ENCODE assay signal across 1 cellular context in the genomic region with DNA sequence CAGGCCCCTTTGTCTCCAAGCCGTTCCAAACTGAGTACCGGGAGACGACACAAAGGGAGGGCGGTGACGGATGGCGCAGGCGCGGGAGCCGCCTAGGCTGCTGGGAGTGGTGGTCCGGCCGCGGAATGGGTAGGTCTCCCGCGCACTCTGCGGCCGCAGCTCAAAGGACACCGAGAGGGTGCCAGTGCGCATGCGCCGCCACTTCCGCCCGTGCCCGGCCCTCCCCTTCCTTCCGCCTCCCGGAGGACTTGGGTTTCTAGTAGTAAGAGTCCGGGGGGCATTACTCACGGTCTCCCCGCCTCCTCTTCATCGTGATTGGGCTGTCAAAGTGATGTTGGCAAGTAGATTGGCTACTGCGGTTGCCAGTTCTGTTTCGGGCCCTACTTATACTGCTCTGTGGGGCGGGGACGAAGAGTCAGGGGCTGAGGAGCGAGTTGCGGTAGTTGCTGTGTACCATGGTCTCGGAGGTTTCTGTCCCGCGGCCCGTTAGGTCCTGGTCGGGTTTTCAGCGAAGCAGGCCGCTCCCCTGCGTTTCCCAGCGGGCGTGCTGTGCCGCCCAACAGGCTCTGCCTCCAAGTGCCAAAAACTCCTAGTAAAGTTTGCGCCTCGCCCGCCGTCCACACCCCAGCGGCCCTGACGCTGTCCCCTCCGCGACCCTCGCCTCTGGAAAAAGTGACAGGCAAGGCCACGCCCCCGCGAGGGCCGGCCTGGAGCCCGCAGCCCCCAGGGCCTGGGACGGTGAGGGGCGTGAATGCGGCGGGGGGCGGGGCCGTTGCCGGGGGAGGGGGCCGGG.
TF ChIP-seq lines count a peak whose summit lies in the region.

No MANE protein-coding gene starts in this region.

TF ChIP-seq in HepG2, 621 proteins besides CTCF, POLR2A, EP300 and RAD21 (continued from another document and continues in another):
- TF ChIP-seq ZNF782 (CRISPR knock-in tag; IDR thresholded peaks at IDR 0.05; ENCODE audit: borderline replicate concordance) (no peak), ZNF337 (CRISPR knock-in tag; IDR thresholded peaks at IDR 0.05; ENCODE audit: borderline replicate concordance, low read depth) (no peak), ZNF263 (CRISPR knock-in tag; IDR thresholded peaks at IDR 0.05) (0 out of 2 replicates have a peak, but pooled peaks have one; percentile 23), ZNF598 (CRISPR knock-in tag; IDR thresholded peaks at IDR 0.05; ENCODE audit: borderline replicate concordance) (peak; percentile 42; the same call in 1 of the 2 replicates), ZNF775 (CRISPR knock-in tag; IDR thresholded peaks at IDR 0.05; ENCODE audit: borderline replicate concordance) (no peak), SOX13 (IDR thresholded peaks at IDR 0.05) (peak; percentile 17; the same call in 1 of the 2 replicates), SOX13 (CRISPR knock-in tag; conservative IDR thresholded peaks at IDR 0.05 in 1 of 2, IDR thresholded peaks at IDR 0.05 in 1 of 2) (no peak), JDP2 (CRISPR knock-in tag; IDR thresholded peaks at IDR 0.05; ENCODE audit: borderline replicate concordance) (no peak), NFYB (CRISPR knock-in tag; IDR thresholded peaks at IDR 0.05) (peak; percentile 98), ZFP1 (CRISPR knock-in tag; IDR thresholded peaks at IDR 0.05) (no peak), ATAD3A (CRISPR knock-in tag; IDR thresholded peaks at IDR 0.05) (no peak), CCAR2 (optimal IDR thresholded peaks at IDR 0.05; ENCODE audit: low read depth, low read length) (no peak), FOXO1 (CRISPR knock-in tag; IDR thresholded peaks at IDR 0.05) (peak; percentile 17; the same call in 1 of the 2 replicates), POLR2AphosphoS5 (IDR thresholded peaks at IDR 0.05; ENCODE audit: low read depth, low read length) (peak; percentile 96), GZF1 (CRISPR knock-in tag; IDR thresholded peaks at IDR 0.05) (peak; percentile 67; the same call in 1 of the 2 replicates), AGO1 (IDR thresholded peaks at IDR 0.05; ENCODE audit: low read depth, low read length, poor library complexity, severe bottlenecking) (peak; percentile 57), TAF15 (IDR thresholded peaks at IDR 0.05; ENCODE audit: low read depth, low read length, poor library complexity, severe bottlenecking) (no peak), SP4 (CRISPR knock-in tag; IDR thresholded peaks at IDR 0.05) (peak; percentile 74), ZNF274 (CRISPR knock-in tag; IDR thresholded peaks at IDR 0.05) (peak; percentile 58; the same call in 1 of the 2 replicates), ZKSCAN5 (CRISPR knock-in tag; IDR thresholded peaks at IDR 0.05) (peak; percentile 67; the same call in 1 of the 2 replicates), ZNF143 (CRISPR knock-in tag; IDR thresholded peaks at IDR 0.05) (peak; percentile 91), ZNF558 (CRISPR knock-in tag; IDR thresholded peaks at IDR 0.05; ENCODE audit: borderline replicate concordance) (peak; percentile 55; the same call in 1 of the 2 replicates), RXRA (CRISPR knock-in tag; IDR thresholded peaks at IDR 0.05) (peak; percentile 75), HNRNPLL (IDR thresholded peaks at IDR 0.05; ENCODE audit: low read depth, low read length, poor library complexity, severe bottlenecking) (peak; percentile 97), KLF13 (CRISPR knock-in tag; IDR thresholded peaks at IDR 0.05) (0 out of 2 replicates have a peak, but pooled peaks have one; percentile 47), JUND (CRISPR knock-in tag; IDR thresholded peaks at IDR 0.05) (no peak), ZNF788 (CRISPR knock-in tag; IDR thresholded peaks at IDR 0.05; ENCODE audit: borderline replicate concordance) (peak; percentile 59; the same call in 1 of the 2 replicates), ZNF7 (CRISPR knock-in tag; IDR thresholded peaks at IDR 0.05) (no peak), NFYC (CRISPR knock-in tag; IDR thresholded peaks at IDR 0.05) (peak; percentile 94), GABPB1 (CRISPR knock-in tag; IDR thresholded peaks at IDR 0.05) (peak; percentile 88)
- TF ChIP-seq, protein P1, sequence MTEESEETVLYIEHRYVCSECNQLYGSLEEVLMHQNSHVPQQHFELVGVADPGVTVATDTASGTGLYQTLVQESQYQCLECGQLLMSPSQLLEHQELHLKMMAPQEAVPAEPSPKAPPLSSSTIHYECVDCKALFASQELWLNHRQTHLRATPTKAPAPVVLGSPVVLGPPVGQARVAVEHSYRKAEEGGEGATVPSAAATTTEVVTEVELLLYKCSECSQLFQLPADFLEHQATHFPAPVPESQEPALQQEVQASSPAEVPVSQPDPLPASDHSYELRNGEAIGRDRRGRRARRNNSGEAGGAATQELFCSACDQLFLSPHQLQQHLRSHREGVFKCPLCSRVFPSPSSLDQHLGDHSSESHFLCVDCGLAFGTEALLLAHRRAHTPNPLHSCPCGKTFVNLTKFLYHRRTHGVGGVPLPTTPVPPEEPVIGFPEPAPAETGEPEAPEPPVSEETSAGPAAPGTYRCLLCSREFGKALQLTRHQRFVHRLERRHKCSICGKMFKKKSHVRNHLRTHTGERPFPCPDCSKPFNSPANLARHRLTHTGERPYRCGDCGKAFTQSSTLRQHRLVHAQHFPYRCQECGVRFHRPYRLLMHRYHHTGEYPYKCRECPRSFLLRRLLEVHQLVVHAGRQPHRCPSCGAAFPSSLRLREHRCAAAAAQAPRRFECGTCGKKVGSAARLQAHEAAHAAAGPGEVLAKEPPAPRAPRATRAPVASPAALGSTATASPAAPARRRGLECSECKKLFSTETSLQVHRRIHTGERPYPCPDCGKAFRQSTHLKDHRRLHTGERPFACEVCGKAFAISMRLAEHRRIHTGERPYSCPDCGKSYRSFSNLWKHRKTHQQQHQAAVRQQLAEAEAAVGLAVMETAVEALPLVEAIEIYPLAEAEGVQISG (CRISPR knock-in tag; IDR thresholded peaks at IDR 0.05), result peak; percentile 72
- TF ChIP-seq, protein P2, sequence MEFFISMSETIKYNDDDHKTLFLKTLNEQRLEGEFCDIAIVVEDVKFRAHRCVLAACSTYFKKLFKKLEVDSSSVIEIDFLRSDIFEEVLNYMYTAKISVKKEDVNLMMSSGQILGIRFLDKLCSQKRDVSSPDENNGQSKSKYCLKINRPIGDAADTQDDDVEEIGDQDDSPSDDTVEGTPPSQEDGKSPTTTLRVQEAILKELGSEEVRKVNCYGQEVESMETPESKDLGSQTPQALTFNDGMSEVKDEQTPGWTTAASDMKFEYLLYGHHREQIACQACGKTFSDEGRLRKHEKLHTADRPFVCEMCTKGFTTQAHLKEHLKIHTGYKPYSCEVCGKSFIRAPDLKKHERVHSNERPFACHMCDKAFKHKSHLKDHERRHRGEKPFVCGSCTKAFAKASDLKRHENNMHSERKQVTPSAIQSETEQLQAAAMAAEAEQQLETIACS (CRISPR knock-in tag; IDR thresholded peaks at IDR 0.05), result no peak; the same call in 1 of the 2 replicates
- TF ChIP-seq, protein P3, sequence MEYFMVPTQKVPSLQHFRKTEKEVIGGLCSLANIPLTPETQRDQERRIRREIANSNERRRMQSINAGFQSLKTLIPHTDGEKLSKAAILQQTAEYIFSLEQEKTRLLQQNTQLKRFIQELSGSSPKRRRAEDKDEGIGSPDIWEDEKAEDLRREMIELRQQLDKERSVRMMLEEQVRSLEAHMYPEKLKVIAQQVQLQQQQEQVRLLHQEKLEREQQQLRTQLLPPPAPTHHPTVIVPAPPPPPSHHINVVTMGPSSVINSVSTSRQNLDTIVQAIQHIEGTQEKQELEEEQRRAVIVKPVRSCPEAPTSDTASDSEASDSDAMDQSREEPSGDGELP (IDR thresholded peaks at IDR 0.05; ENCODE audit: borderline replicate concordance, low read depth), result peak; percentile 19; the same call in 1 of the 2 replicates
- TF ChIP-seq, protein P4, sequence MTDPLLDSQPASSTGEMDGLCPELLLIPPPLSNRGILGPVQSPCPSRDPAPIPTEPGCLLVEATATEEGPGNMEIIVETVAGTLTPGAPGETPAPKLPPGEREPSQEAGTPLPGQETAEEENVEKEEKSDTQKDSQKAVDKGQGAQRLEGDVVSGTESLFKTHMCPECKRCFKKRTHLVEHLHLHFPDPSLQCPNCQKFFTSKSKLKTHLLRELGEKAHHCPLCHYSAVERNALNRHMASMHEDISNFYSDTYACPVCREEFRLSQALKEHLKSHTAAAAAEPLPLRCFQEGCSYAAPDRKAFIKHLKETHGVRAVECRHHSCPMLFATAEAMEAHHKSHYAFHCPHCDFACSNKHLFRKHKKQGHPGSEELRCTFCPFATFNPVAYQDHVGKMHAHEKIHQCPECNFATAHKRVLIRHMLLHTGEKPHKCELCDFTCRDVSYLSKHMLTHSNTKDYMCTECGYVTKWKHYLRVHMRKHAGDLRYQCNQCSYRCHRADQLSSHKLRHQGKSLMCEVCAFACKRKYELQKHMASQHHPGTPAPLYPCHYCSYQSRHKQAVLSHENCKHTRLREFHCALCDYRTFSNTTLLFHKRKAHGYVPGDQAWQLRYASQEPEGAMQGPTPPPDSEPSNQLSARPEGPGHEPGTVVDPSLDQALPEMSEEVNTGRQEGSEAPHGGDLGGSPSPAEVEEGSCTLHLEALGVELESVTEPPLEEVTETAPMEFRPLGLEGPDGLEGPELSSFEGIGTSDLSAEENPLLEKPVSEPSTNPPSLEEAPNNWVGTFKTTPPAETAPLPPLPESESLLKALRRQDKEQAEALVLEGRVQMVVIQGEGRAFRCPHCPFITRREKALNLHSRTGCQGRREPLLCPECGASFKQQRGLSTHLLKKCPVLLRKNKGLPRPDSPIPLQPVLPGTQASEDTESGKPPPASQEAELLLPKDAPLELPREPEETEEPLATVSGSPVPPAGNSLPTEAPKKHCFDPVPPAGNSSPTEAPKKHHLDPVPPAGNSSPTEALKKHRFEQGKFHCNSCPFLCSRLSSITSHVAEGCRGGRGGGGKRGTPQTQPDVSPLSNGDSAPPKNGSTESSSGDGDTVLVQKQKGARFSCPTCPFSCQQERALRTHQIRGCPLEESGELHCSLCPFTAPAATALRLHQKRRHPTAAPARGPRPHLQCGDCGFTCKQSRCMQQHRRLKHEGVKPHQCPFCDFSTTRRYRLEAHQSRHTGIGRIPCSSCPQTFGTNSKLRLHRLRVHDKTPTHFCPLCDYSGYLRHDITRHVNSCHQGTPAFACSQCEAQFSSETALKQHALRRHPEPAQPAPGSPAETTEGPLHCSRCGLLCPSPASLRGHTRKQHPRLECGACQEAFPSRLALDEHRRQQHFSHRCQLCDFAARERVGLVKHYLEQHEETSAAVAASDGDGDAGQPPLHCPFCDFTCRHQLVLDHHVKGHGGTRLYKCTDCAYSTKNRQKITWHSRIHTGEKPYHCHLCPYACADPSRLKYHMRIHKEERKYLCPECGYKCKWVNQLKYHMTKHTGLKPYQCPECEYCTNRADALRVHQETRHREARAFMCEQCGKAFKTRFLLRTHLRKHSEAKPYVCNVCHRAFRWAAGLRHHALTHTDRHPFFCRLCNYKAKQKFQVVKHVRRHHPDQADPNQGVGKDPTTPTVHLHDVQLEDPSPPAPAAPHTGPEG (CRISPR knock-in tag; IDR thresholded peaks at IDR 0.05), result no peak; the same call in 1 of the 2 replicates
- TF ChIP-seq, protein P5, sequence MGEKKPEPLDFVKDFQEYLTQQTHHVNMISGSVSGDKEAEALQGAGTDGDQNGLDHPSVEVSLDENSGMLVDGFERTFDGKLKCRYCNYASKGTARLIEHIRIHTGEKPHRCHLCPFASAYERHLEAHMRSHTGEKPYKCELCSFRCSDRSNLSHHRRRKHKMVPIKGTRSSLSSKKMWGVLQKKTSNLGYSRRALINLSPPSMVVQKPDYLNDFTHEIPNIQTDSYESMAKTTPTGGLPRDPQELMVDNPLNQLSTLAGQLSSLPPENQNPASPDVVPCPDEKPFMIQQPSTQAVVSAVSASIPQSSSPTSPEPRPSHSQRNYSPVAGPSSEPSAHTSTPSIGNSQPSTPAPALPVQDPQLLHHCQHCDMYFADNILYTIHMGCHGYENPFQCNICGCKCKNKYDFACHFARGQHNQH (CRISPR knock-in tag; IDR thresholded peaks at IDR 0.05), result peak; percentile 55; the same call in 1 of the 2 replicates
- TF ChIP-seq, protein P6, sequence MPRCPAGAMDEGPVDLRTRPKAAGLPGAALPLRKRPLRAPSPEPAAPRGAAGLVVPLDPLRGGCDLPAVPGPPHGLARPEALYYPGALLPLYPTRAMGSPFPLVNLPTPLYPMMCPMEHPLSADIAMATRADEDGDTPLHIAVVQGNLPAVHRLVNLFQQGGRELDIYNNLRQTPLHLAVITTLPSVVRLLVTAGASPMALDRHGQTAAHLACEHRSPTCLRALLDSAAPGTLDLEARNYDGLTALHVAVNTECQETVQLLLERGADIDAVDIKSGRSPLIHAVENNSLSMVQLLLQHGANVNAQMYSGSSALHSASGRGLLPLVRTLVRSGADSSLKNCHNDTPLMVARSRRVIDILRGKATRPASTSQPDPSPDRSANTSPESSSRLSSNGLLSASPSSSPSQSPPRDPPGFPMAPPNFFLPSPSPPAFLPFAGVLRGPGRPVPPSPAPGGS (CRISPR knock-in tag; IDR thresholded peaks at IDR 0.05), result peak; percentile 36; the same call in 1 of the 2 replicates
- TF ChIP-seq, protein P7, sequence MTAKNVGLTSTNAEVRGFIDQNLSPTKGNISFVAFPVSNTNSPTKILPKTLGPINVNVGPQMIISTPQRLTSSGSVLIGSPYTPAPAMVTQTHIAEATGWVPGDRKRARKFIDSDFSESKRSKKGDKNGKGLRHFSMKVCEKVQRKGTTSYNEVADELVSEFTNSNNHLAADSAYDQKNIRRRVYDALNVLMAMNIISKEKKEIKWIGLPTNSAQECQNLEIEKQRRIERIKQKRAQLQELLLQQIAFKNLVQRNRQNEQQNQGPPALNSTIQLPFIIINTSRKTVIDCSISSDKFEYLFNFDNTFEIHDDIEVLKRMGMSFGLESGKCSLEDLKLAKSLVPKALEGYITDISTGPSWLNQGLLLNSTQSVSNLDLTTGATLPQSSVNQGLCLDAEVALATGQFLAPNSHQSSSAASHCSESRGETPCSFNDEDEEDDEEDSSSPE (CRISPR knock-in tag; IDR thresholded peaks at IDR 0.05), result peak; percentile 87
- TF ChIP-seq, protein P8, sequence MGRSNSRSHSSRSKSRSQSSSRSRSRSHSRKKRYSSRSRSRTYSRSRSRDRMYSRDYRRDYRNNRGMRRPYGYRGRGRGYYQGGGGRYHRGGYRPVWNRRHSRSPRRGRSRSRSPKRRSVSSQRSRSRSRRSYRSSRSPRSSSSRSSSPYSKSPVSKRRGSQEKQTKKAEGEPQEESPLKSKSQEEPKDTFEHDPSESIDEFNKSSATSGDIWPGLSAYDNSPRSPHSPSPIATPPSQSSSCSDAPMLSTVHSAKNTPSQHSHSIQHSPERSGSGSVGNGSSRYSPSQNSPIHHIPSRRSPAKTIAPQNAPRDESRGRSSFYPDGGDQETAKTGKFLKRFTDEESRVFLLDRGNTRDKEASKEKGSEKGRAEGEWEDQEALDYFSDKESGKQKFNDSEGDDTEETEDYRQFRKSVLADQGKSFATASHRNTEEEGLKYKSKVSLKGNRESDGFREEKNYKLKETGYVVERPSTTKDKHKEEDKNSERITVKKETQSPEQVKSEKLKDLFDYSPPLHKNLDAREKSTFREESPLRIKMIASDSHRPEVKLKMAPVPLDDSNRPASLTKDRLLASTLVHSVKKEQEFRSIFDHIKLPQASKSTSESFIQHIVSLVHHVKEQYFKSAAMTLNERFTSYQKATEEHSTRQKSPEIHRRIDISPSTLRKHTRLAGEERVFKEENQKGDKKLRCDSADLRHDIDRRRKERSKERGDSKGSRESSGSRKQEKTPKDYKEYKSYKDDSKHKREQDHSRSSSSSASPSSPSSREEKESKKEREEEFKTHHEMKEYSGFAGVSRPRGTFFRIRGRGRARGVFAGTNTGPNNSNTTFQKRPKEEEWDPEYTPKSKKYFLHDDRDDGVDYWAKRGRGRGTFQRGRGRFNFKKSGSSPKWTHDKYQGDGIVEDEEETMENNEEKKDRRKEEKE (IDR thresholded peaks at IDR 0.05), result no peak
